1 cellular context compared by ENCODE assay signal in the genomic region with DNA sequence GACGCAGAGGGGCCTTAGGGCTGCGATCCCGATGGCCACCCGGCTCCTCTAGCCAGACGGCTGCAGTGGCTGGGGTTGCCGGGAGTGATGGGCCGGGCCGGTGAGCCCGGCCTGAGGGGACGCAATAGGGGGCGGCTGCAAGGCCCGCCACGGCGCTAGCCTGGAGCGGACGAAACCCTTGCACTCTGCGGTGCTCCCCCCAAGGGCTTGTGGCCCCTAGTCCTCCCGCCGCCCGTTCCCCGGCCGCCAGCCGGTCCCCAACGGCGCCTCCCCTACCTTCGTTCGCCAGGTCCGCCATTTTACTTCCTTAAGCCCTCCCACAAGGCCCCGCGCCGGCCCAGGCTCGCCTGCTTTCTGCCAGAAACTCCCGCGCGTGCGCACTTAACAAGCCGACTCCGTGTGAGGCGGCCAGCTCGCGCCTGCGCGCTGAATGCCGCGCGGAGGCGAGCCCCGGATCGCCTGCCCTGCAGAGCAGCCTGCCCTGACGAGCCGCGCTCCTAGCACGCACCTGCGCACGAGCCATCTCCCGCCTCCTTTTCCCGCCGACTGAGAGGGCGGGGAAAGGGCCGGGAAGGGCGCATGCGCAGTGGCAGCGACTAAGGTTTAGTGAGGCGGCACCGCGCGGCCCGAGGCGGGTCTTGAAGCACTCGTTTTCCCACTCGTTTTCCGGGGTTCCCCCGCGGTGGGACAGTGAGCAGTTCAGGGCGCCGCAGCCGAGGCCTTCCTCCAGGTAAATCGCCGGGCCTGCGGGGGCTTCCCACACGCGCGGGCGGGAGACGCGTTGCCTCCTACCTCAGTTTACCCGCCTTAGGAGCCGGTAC.
TF ChIP-seq lines count a peak whose summit lies in the region.

Gene RANBP3, minus strand, starts transcription at position 356 of the 821 bp plus-strand sequence. Its CDS starts 58 bp downstream, at position 298.

TF ChIP-seq in WTC11, 78 proteins besides CTCF, POLR2A, EP300 and RAD21 (continued from another document and continues in another):
- TF ChIP-seq MAX (CRISPR knock-in tag; IDR thresholded peaks at IDR 0.05) (peak; percentile 100), GTF2I (CRISPR knock-in tag; conservative IDR thresholded peaks at IDR 0.05) (no peak), ATF3 (CRISPR knock-in tag; conservative IDR thresholded peaks at IDR 0.05) (peak; percentile 95), USF2 (CRISPR knock-in tag; IDR thresholded peaks at IDR 0.05) (peak; percentile 72), TCF7 (CRISPR knock-in tag; IDR thresholded peaks at IDR 0.05; ENCODE audit: low read depth) (peak; percentile 97), NFYB (CRISPR knock-in tag; conservative IDR thresholded peaks at IDR 0.05; ENCODE audit: low read depth) (peak; percentile 59), HMGA2 (CRISPR knock-in tag; IDR thresholded peaks at IDR 0.05) (no peak), ZBTB21 (CRISPR knock-in tag; IDR thresholded peaks at IDR 0.05; ENCODE audit: borderline replicate concordance) (peak; percentile 99), JAZF1 (CRISPR knock-in tag; IDR thresholded peaks at IDR 0.05) (no peak), E2F4 (CRISPR knock-in tag; IDR thresholded peaks at IDR 0.05; ENCODE audit: borderline replicate concordance, low read depth) (peak; percentile 97), PRRX2 (CRISPR knock-in tag; IDR thresholded peaks at IDR 0.05) (no peak), TP53 (CRISPR knock-in tag; IDR thresholded peaks at IDR 0.05) (peak; percentile 99), GABPB1 (CRISPR knock-in tag; IDR thresholded peaks at IDR 0.05) (peak; percentile 94), OVOL2 (CRISPR knock-in tag; IDR thresholded peaks at IDR 0.05; ENCODE audit: borderline replicate concordance) (no peak), CDX4 (CRISPR knock-in tag; IDR thresholded peaks at IDR 0.05; ENCODE audit: borderline replicate concordance) (no peak), CREB1 (CRISPR knock-in tag; IDR thresholded peaks at IDR 0.05) (peak; percentile 99), ATF1 (CRISPR knock-in tag; IDR thresholded peaks at IDR 0.05) (peak; percentile 96), PRDM15 (CRISPR knock-in tag; IDR thresholded peaks at IDR 0.05) (peak; percentile 89), ELF4 (CRISPR knock-in tag; IDR thresholded peaks at IDR 0.05; ENCODE audit: low read depth) (peak; percentile 98), FOXJ3 (CRISPR knock-in tag; IDR thresholded peaks at IDR 0.05; ENCODE audit: borderline replicate concordance) (peak; percentile 91), SMAD4 (CRISPR knock-in tag; IDR thresholded peaks at IDR 0.05) (peak; percentile 94), SOX15 (CRISPR knock-in tag; IDR thresholded peaks at IDR 0.05) (no peak), RORB (CRISPR knock-in tag; IDR thresholded peaks at IDR 0.05) (no peak), ATF6 (CRISPR knock-in tag; IDR thresholded peaks at IDR 0.05) (peak; percentile 92), ESRRA (CRISPR knock-in tag; IDR thresholded peaks at IDR 0.05; ENCODE audit: borderline replicate concordance) (peak; percentile 99), KAT7 (CRISPR knock-in tag; IDR thresholded peaks at IDR 0.05; ENCODE audit: borderline replicate concordance) (0 out of 2 replicates have a peak, but pooled peaks have one; percentile 96), E2F1 (CRISPR knock-in tag; IDR thresholded peaks at IDR 0.05) (peak; percentile 100), MLX (CRISPR knock-in tag; IDR thresholded peaks at IDR 0.05) (peak; percentile 97), ZNF121 (CRISPR knock-in tag; IDR thresholded peaks at IDR 0.05) (peak; percentile 96)
- TF ChIP-seq, protein P1, sequence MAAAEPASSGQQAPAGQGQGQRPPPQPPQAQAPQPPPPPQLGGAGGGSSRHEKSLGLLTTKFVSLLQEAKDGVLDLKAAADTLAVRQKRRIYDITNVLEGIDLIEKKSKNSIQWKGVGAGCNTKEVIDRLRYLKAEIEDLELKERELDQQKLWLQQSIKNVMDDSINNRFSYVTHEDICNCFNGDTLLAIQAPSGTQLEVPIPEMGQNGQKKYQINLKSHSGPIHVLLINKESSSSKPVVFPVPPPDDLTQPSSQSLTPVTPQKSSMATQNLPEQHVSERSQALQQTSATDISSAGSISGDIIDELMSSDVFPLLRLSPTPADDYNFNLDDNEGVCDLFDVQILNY (CRISPR knock-in tag; IDR thresholded peaks at IDR 0.05): peak; percentile 100
- TF ChIP-seq, protein P2, sequence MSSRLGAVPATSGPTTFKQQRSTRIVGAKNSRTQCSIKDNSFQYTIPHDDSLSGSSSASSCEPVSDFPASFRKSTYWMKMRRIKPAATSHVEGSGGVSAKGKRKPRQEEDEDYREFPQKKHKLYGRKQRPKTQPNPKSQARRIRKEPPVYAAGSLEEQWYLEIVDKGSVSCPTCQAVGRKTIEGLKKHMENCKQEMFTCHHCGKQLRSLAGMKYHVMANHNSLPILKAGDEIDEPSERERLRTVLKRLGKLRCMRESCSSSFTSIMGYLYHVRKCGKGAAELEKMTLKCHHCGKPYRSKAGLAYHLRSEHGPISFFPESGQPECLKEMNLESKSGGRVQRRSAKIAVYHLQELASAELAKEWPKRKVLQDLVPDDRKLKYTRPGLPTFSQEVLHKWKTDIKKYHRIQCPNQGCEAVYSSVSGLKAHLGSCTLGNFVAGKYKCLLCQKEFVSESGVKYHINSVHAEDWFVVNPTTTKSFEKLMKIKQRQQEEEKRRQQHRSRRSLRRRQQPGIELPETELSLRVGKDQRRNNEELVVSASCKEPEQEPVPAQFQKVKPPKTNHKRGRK (CRISPR knock-in tag; IDR thresholded peaks at IDR 0.05; ENCODE audit: borderline replicate concordance): peak; percentile 94
- TF ChIP-seq, protein P3, sequence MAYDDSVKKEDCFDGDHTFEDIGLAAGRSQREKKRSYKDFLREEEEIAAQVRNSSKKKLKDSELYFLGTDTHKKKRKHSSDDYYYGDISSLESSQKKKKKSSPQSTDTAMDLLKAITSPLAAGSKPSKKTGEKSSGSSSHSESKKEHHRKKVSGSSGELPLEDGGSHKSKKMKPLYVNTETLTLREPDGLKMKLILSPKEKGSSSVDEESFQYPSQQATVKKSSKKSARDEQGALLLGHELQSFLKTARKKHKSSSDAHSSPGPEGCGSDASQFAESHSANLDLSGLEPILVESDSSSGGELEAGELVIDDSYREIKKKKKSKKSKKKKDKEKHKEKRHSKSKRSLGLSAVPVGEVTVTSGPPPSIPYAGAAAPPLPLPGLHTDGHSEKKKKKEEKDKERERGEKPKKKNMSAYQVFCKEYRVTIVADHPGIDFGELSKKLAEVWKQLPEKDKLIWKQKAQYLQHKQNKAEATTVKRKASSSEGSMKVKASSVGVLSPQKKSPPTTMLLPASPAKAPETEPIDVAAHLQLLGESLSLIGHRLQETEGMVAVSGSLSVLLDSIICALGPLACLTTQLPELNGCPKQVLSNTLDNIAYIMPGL (CRISPR knock-in tag; IDR thresholded peaks at IDR 0.05): peak; percentile 92
- TF ChIP-seq, protein P4, sequence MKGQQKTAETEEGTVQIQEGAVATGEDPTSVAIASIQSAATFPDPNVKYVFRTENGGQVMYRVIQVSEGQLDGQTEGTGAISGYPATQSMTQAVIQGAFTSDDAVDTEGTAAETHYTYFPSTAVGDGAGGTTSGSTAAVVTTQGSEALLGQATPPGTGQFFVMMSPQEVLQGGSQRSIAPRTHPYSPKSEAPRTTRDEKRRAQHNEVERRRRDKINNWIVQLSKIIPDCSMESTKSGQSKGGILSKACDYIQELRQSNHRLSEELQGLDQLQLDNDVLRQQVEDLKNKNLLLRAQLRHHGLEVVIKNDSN (CRISPR knock-in tag; IDR thresholded peaks at IDR 0.05): peak; percentile 92
- TF ChIP-seq, protein P5, sequence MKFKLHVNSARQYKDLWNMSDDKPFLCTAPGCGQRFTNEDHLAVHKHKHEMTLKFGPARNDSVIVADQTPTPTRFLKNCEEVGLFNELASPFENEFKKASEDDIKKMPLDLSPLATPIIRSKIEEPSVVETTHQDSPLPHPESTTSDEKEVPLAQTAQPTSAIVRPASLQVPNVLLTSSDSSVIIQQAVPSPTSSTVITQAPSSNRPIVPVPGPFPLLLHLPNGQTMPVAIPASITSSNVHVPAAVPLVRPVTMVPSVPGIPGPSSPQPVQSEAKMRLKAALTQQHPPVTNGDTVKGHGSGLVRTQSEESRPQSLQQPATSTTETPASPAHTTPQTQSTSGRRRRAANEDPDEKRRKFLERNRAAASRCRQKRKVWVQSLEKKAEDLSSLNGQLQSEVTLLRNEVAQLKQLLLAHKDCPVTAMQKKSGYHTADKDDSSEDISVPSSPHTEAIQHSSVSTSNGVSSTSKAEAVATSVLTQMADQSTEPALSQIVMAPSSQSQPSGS (CRISPR knock-in tag; IDR thresholded peaks at IDR 0.05; ENCODE audit: borderline replicate concordance, low read depth): peak; percentile 97
